In genomic region chr3:42514876-42515275, GRCh38 we compare ENCODE assay signal across 16 cellular contexts. TPM values are rescaled to one million over a fixed set of nuclear protein-coding genes. Genes with fewer than 3 reads are reported as not detected.
A peak's percentile ranks its signal among the peaks of the same experiment; 100 is the strongest.
DNase-seq lines count a peak whose midpoint lies in the region; ATAC-seq and TF ChIP-seq lines count a peak whose summit lies in the region.
"Had no signal": no experiment of that assay in that cellular context is flagged by ENCODE, and none has a peak within 500 bp of the region (broad histone marks: within the 10 kb centered on the region; RNA-seq: fewer than 3 reads in every experiment).

No MANE protein-coding gene starts in this region.

- peaks cover 20% of the 10 kb centered on the region for H3K4me1 Mint-ChIP-seq in activated T-helper 17 cell treated with anti-CD3 and anti-CD28 coated beads, Interleukin-2, amount 50 U/mL, for 72 hours
- H3K4me1 Mint-ChIP-seq in activated CD8-positive, alpha-beta T cell treated with anti-CD3 and anti-CD28 coated beads for 36 hours (ENCODE audit: low read depth) = peaks cover 17% of the 10 kb centered on the region

- H3K27ac Mint-ChIP-seq in activated T-helper 17 cell treated with anti-CD3 and anti-CD28 coated beads, Interleukin-2, amount 50 U/mL, for 72 hours = peak overlapping the region; percentile 15
- H3K27ac Mint-ChIP-seq in activated CD8-positive, alpha-beta T cell treated with anti-CD3 and anti-CD28 coated beads for 36 hours = no peak overlapping the region
- H3K27ac Mint-ChIP-seq: activated naive CD8-positive, alpha-beta T cell treated with anti-CD3 and anti-CD28 coated beads for 36 hours; stimulated activated naive CD8-positive, alpha-beta T cell treated with anti-CD3 and anti-CD28 coated beads, Interleukin-15, Interleukin-2, amounts not matched to agents 100 ng/mL and 50 ng/mL, for 24 hours had no signal

- H3K4me3 ChIP-seq in Panc1 (ENCODE audit: low read depth in 2 of 2, low read length in 2 of 2) = no peak overlapping the region
- H3K4me3 ChIP-seq in esophagus squamous epithelium = no peak overlapping the region
- H3K4me3 ChIP-seq in suprapubic skin = no peak overlapping the region
- H3K4me3 ChIP-seq: hepatocyte, mucosa of descending colon had no signal

- no peaks in the 10 kb centered on the region for H3K9me3 Mint-ChIP-seq in activated T-helper 17 cell treated with anti-CD3 and anti-CD28 coated beads, Interleukin-2, amount 50 U/mL, for 72 hours
- no peaks in the 10 kb centered on the region for H3K9me3 Mint-ChIP-seq in activated CD8-positive, alpha-beta T cell treated with anti-CD3 and anti-CD28 coated beads for 36 hours
- H3K9me3 Mint-ChIP-seq: activated naive CD8-positive, alpha-beta T cell treated with anti-CD3 and anti-CD28 coated beads for 36 hours; stimulated activated naive CD8-positive, alpha-beta T cell treated with anti-CD3 and anti-CD28 coated beads, Interleukin-15, Interleukin-2, amounts not matched to agents 100 ng/mL and 50 ng/mL, for 24 hours had no signal

- H3K27me3 ChIP-seq in Panc1 (ENCODE audit: control insufficient read depth, insufficient read depth, low read length) = no peaks in the 10 kb centered on the region
- H3K27me3 ChIP-seq in esophagus squamous epithelium = no peaks in the 10 kb centered on the region
- H3K27me3 ChIP-seq in suprapubic skin = no peaks in the 10 kb centered on the region
- H3K27me3 ChIP-seq: BE2C, hepatocyte had no signal

- intact Hi-C loops in Panc1 (cut with micrococcal nuclease; ENCODE audit: unreplicated experiment) (no loop called here), esophagus squamous epithelium (cut with DNase I) (no loop called here)
- intact Hi-C loops in activated CD8-positive, alpha-beta T cell treated with anti-CD3 and anti-CD28 coated beads for 36 hours (cut with micrococcal nuclease) = no loop called here

- TF ChIP-seq POLR2A in esophagus squamous epithelium (IDR thresholded peaks at IDR 0.05) = no peak
- TF ChIP-seq POLR2A in suprapubic skin (IDR thresholded peaks at IDR 0.05) = no peak

- no peak for TF ChIP-seq EP300 in suprapubic skin (IDR thresholded peaks at IDR 0.05)

- BruUV-seq in Panc1 (replicated peaks; lab: Mats Ljungman, UMichigan) = no TSS peak

- POLR2A ChIA-PET in Panc1 (lab: Charles Lee) = no interaction called here
- POLR2A ChIA-PET in activated CD8-positive, alpha-beta T cell treated with anti-CD3 and anti-CD28 coated beads for 36 hours (lab: Charles Lee) = interaction anchor here (3.1 kb wide), 1 partner anchor 13 kb away, joined by 11 read pairs; the partner anchor contains the start of gene VIPR1

- 28 to 52% methylated on average over 4 of the region's 4 CpGs for WGBS in esophagus squamous epithelium, 2 donors
- WGBS in suprapubic skin = 45% methylated on average over 4 of the region's 4 CpGs

- in situ Hi-C loops in Panc1 (cut with HindIII; ENCODE audit: low pct_unique_long_range_greater_than_20kb, low sequenced_read_pairs) = no loop called here

- 0 out of 2 replicates have a peak, but pooled peaks have one; percentile 42 for ATAC-seq in Panc1
- no peak for ATAC-seq in activated T-helper 17 cell treated with anti-CD3 and anti-CD28 coated beads, Interleukin-2, amount 50 U/mL, for 72 hours (replicated peaks)
- ATAC-seq in activated CD8-positive, alpha-beta T cell treated with anti-CD3 and anti-CD28 coated beads for 36 hours = no peak

- TF ChIP-seq CTCF in Panc1 (IDR thresholded peaks at IDR 0.05) (no peak), esophagus squamous epithelium (IDR thresholded peaks at IDR 0.05) (no peak), suprapubic skin (IDR thresholded peaks at IDR 0.05) (no peak)
- TF ChIP-seq CTCF in activated CD8-positive, alpha-beta T cell treated with anti-CD3 and anti-CD28 coated beads for 36 hours (IDR thresholded peaks at IDR 0.05) = no peak

- no peak overlapping the region for H3K27ac ChIP-seq in Panc1 (ENCODE audit: low read length)
- peak overlapping the region; percentile 78 to 88 (median 82) for H3K27ac ChIP-seq in esophagus squamous epithelium
- peak overlapping the region; percentile 91 for H3K27ac ChIP-seq in suprapubic skin
- H3K27ac ChIP-seq: hepatocyte had no signal

- CTCF ChIA-PET in Panc1 (lab: Charles Lee) = no interaction called here
- CTCF ChIA-PET in activated CD8-positive, alpha-beta T cell treated with anti-CD3 and anti-CD28 coated beads for 36 hours (lab: Charles Lee) = interaction anchor here (0.8 to 2.4 kb wide), 4 partner anchors 9 to 22 kb away, joined by 3 to 8 read pairs (median 4); no protein-coding TSS in a partner anchor

- no peaks in the 10 kb centered on the region for H3K4me1 ChIP-seq in Panc1 (ENCODE audit: control insufficient read depth, insufficient read depth, low read length)
- H3K4me1 ChIP-seq in esophagus squamous epithelium = peaks cover 24 to 84% (median 25%) of the 10 kb centered on the region in 3 donors
- peaks cover 69% of the 10 kb centered on the region for H3K4me1 ChIP-seq in suprapubic skin
- H3K4me1 ChIP-seq: BE2C had no signal

- H3K36me3 Mint-ChIP-seq in activated T-helper 17 cell treated with anti-CD3 and anti-CD28 coated beads, Interleukin-2, amount 50 U/mL, for 72 hours (ENCODE audit: low read depth) = no peaks in the 10 kb centered on the region
- no peaks in the 10 kb centered on the region for H3K36me3 Mint-ChIP-seq in activated CD8-positive, alpha-beta T cell treated with anti-CD3 and anti-CD28 coated beads for 36 hours (ENCODE audit: low read depth)

- H3K4me3 Mint-ChIP-seq in activated T-helper 17 cell treated with anti-CD3 and anti-CD28 coated beads, Interleukin-2, amount 50 U/mL, for 72 hours = no peak overlapping the region
- H3K4me3 Mint-ChIP-seq in activated CD8-positive, alpha-beta T cell treated with anti-CD3 and anti-CD28 coated beads for 36 hours = no peak overlapping the region
- H3K4me3 Mint-ChIP-seq: activated naive CD8-positive, alpha-beta T cell treated with anti-CD3 and anti-CD28 coated beads for 36 hours; stimulated activated naive CD8-positive, alpha-beta T cell treated with anti-CD3 and anti-CD28 coated beads, Interleukin-15, Interleukin-2, amounts not matched to agents 100 ng/mL and 50 ng/mL, for 24 hours had no signal

- no peaks in the 10 kb centered on the region for H3K9me3 ChIP-seq in Panc1 (ENCODE audit: control insufficient read depth, insufficient read depth, low read depth, low read length)
- H3K9me3 ChIP-seq in esophagus squamous epithelium = no peaks in the 10 kb centered on the region
- no peaks in the 10 kb centered on the region for H3K9me3 ChIP-seq in suprapubic skin
- H3K9me3 ChIP-seq: BE2C, mucosa of descending colon had no signal

- no peaks in the 10 kb centered on the region for H3K27me3 Mint-ChIP-seq in activated T-helper 17 cell treated with anti-CD3 and anti-CD28 coated beads, Interleukin-2, amount 50 U/mL, for 72 hours
- H3K27me3 Mint-ChIP-seq in activated CD8-positive, alpha-beta T cell treated with anti-CD3 and anti-CD28 coated beads for 36 hours = no peaks in the 10 kb centered on the region
- H3K27me3 Mint-ChIP-seq: activated naive CD8-positive, alpha-beta T cell treated with anti-CD3 and anti-CD28 coated beads for 36 hours; stimulated activated naive CD8-positive, alpha-beta T cell treated with anti-CD3 and anti-CD28 coated beads, Interleukin-15, Interleukin-2, amounts not matched to agents 100 ng/mL and 50 ng/mL, for 24 hours had no signal

- no peak for DNase-seq in Panc1 (ENCODE audit: low read depth, low spot score)
- DNase-seq in esophagus squamous epithelium (lab: John Stamatoyannopoulos, UW) = no peak
- DNase-seq in suprapubic skin (ENCODE audit: low spot score in 2 of 2) = no peak
- DNase-seq in KG1 (lab: John Stamatoyannopoulos, UW) = no peak
- no peak for DNase-seq in activated CD8-positive, alpha-beta T cell treated with anti-CD3 and anti-CD28 coated beads for 36 hours
- no peak for DNase-seq in activated gamma-delta T cell (lab: John Stamatoyannopoulos, UW)
- DNase-seq: activated CD4-positive, alpha-beta T cell treated with anti-CD3 and anti-CD28 coated beads, Interleukin-2, amount 50 U/mL, for 1 hour; activated naive CD8-positive, alpha-beta T cell treated with anti-CD3 and anti-CD28 coated beads for 36 hours; BE2C; effector memory CD4-positive, alpha-beta T cell; kidney; NCI-H446 treated with DMSO at 0.1 percent for 48 hours had no signal

- H3K36me3 ChIP-seq in Panc1 (ENCODE audit: control insufficient read depth, insufficient read depth, low read length) = no peaks in the 10 kb centered on the region
- H3K36me3 ChIP-seq in esophagus squamous epithelium = no peaks in the 10 kb centered on the region
- no peaks in the 10 kb centered on the region for H3K36me3 ChIP-seq in suprapubic skin
- H3K36me3 ChIP-seq: BE2C had no signal

RNA-seq across cellular contexts. Expression of gene VIPR1, which starts 12.4 kb away (rescaled TPM):
- total RNA-seq in Panc1 (2021; ENCODE audit: unreplicated experiment) (0.41 TPM), esophagus squamous epithelium (10 to 100 TPM in 1 of 4 donors, 1 to 10 TPM in 3; 3.6 to 15.4 (median 8.6) TPM), suprapubic skin (100 to 1,000 TPM in 1 of 4 donors, 10 to 100 TPM in 3; 39.8 to 148 (median 74.3) TPM)
- polyA plus RNA-seq in Panc1 (2012; ENCODE audit: insufficient read length) = 0.29 TPM
- total RNA-seq in activated T-helper 17 cell treated with anti-CD3 and anti-CD28 coated beads, Interleukin-2, amount 50 U/mL, for 72 hours = 10 to 100 TPM in 1 of 2 donors, 1 to 10 TPM in 1; 1.9 to 12.1 TPM
- total RNA-seq in activated CD8-positive, alpha-beta T cell treated with anti-CD3 and anti-CD28 coated beads for 36 hours = 1 to 10 TPM; 8.5 to 9.0 TPM
